Comparison of ENCODE assay signal across 1 cellular context in genomic region chr11:62418733-62419132, GRCh38.
TF ChIP-seq lines count a peak whose summit lies in the region.

A gene with protein sequence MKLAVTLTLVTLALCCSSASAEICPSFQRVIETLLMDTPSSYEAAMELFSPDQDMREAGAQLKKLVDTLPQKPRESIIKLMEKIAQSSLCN (plus strand): TSS chr11:62419033. CDS start chr11:62419096, 63 bp downstream.

TF ChIP-seq in HepG2, 621 proteins besides CTCF, POLR2A, EP300 and RAD21:
- no peak for TF ChIP-seq SAP130 (CRISPR knock-in tag; IDR thresholded peaks at IDR 0.05; ENCODE audit: low read depth)
- no peak for TF ChIP-seq GMEB2 (CRISPR knock-in tag; IDR thresholded peaks at IDR 0.05; ENCODE audit: low read depth)
- no peak for TF ChIP-seq IKZF5 (CRISPR knock-in tag; IDR thresholded peaks at IDR 0.05)
- TF ChIP-seq, protein P1, sequence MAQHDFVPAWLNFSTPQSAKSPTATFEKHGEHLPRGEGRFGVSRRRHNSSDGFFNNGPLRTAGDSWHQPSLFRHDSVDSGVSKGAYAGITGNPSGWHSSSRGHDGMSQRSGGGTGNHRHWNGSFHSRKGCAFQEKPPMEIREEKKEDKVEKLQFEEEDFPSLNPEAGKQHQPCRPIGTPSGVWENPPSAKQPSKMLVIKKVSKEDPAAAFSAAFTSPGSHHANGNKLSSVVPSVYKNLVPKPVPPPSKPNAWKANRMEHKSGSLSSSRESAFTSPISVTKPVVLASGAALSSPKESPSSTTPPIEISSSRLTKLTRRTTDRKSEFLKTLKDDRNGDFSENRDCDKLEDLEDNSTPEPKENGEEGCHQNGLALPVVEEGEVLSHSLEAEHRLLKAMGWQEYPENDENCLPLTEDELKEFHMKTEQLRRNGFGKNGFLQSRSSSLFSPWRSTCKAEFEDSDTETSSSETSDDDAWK (CRISPR knock-in tag; IDR thresholded peaks at IDR 0.05), result no peak
- TF ChIP-seq PRDM4 (CRISPR knock-in tag; IDR thresholded peaks at IDR 0.05; ENCODE audit: borderline replicate concordance), result no peak
TF ChIP-seq in HepG2: peak in this region for 0.
